ENCODE assay signal across 11 cellular contexts in the genomic region with DNA sequence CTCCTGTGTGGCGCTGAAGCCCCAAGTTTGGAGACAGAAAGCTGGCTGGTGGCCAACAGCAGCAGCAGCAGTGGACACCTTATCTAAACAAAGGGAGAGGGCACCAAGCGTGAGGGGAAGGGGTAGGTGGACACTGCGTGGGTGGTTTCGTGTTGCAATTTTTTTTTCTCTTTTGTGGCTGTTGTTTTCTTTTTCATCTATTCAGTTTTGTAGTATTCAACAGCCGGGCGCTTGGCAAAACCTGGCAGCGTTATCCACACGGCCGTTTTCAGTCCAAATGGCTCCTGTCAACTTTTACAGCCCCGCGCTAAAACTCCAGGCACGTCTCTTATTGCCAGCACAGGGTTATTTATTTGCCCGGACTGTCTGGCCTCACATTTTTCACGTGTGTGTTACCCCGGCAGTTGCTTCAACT.
A peak's percentile ranks its signal among the peaks of the same experiment; 100 is the strongest.
DNase-seq lines count a peak whose midpoint lies in the region; ATAC-seq, FAIRE-seq and TF ChIP-seq lines count a peak whose summit lies in the region.
"Had no signal": no experiment of that assay in that cellular context is flagged by ENCODE, and none has a peak within 500 bp of the region (broad histone marks: within the 10 kb centered on the region; RNA-seq: fewer than 3 reads in every experiment).

No MANE protein-coding gene starts in this region.

- H3K9me3 ChIP-seq in K562 (replicated peaks; ENCODE audit: control insufficient read depth, insufficient read depth, low read depth, low read length) (no peaks in the 10 kb centered on the region), uterus (no peaks in the 10 kb centered on the region)

- TF ChIP-seq RAD21 in K562 (CRISPR knock-in tag; conservative IDR thresholded peaks at IDR 0.05 in 1 of 2, IDR thresholded peaks at IDR 0.05 in 1 of 2), result no peak

- POLR2A ChIA-PET in K562 (lab: Yijun Ruan, JAX), result interaction anchor here (0.8 kb wide), 1 partner anchor 108 kb away, joined by 4 read pairs; no protein-coding TSS in a partner anchor

- H3K4me3 ChIP-seq in K562 (no peak overlapping the region), uterus (no peak overlapping the region)

- no peaks in the 10 kb centered on the region for H3K36me3 Mint-ChIP-seq in natural killer cell treated with Interleukin-12 subunit alpha and Interleukin-12 subunit beta and Interleukin-15 and Interleukin-18, amount 100 ng/mL, for 72 hours
- no peaks in the 10 kb centered on the region for H3K36me3 Mint-ChIP-seq in natural killer cell
- H3K36me3 Mint-ChIP-seq: stimulated activated memory B cell treated with anti-CD40 and anti-IgM and Interleukin-4, amounts not matched to agents 10 μg/mL and 1 μg/mL and 100 μg/mL, for 72 hours had no signal

- in situ Hi-C loops in K562 (cut with MboI), result no loop called here

- no TSS peak for BruUV-seq in K562 (replicated peaks; lab: Mats Ljungman, UMichigan)

- TF ChIP-seq CTCF in natural killer cell (IDR thresholded peaks at IDR 0.05), result no peak
- TF ChIP-seq CTCF in K562 (IDR thresholded peaks at IDR 0.05 in 2 of 3, conservative IDR thresholded peaks at IDR 0.05 in 1 of 3; ENCODE audit: insufficient read depth in 2 of 3, low read depth in 1 of 3, low read length in 3 of 3), result no peak
- TF ChIP-seq CTCF in uterus (IDR thresholded peaks at IDR 0.05), result no peak

- no peaks in the 10 kb centered on the region for H3K79me2 ChIP-seq in K562 (ENCODE audit: control insufficient read depth, insufficient read depth, low read length)

- H3K36me3 ChIP-seq in K562 (ENCODE audit: control insufficient read depth, insufficient read depth, low read length), result no peaks in the 10 kb centered on the region
- no peaks in the 10 kb centered on the region for H3K36me3 ChIP-seq in uterus

- H3K27me3 ChIP-seq in K562 (ENCODE audit: control insufficient read depth in 2 of 2, insufficient read depth in 2 of 2, low read length in 2 of 2) (peaks cover 0 to 16% of the 10 kb centered on the region in 2 experiments; a peak in 2 of 5 replicates), uterus (no peaks in the 10 kb centered on the region)

- H3K4me3 Mint-ChIP-seq in natural killer cell treated with Interleukin-12 subunit alpha and Interleukin-12 subunit beta and Interleukin-15 and Interleukin-18, amount 100 ng/mL, for 72 hours, result peak overlapping the region; percentile 48
- H3K4me3 Mint-ChIP-seq in natural killer cell, result no peak overlapping the region
- H3K4me3 Mint-ChIP-seq: stimulated activated memory B cell treated with anti-CD40 and anti-IgM and Interleukin-4, amounts not matched to agents 10 μg/mL and 1 μg/mL and 100 μg/mL, for 72 hours had no signal

- H3K4me1 ChIP-seq in K562 (replicated peaks in 1 of 2; ENCODE audit: control insufficient read depth in 2 of 2, insufficient read depth in 2 of 2, low read length in 2 of 2) (peaks cover 4 to 10% of the 10 kb centered on the region in 2 experiments; a peak in 3 of 5 replicates), uterus (no peaks in the 10 kb centered on the region)

- no peak for TF ChIP-seq EP300 in K562 (IDR thresholded peaks at IDR 0.05; ENCODE audit: low read length)

- H2AFZ ChIP-seq in K562 (ENCODE audit: low read depth, low read length), result no peak overlapping the region

- peaks cover 15 to 23% of the 10 kb centered on the region in 2 donors for H3K4me1 Mint-ChIP-seq in natural killer cell treated with Interleukin-12 subunit alpha and Interleukin-12 subunit beta and Interleukin-15 and Interleukin-18, amount 100 ng/mL, for 72 hours (ENCODE audit: low read depth in 2 of 2)
- H3K4me1 Mint-ChIP-seq in natural killer cell, result peaks cover 0 to 16% of the 10 kb centered on the region in 2 donors

- H3K27ac ChIP-seq in K562 (ENCODE audit: extremely low read depth, low read depth, low read length) (no peak overlapping the region), uterus (peak overlapping the region in 1 of 2 donors; percentile 68)

- TF ChIP-seq POLR2A in K562 (conservative IDR thresholded peaks at IDR 0.05), result no peak
- no peak for TF ChIP-seq POLR2A in uterus (IDR thresholded peaks at IDR 0.05)

- no peak for ATAC-seq in natural killer cell treated with Interleukin-12 subunit alpha and Interleukin-12 subunit beta and Interleukin-15 and Interleukin-18, amount 100 ng/mL, for 72 hours
- ATAC-seq in natural killer cell, result no peak
- peak; percentile 55; the same call in 2 of the 3 replicates for ATAC-seq in K562
- ATAC-seq in HG03571 (IDR thresholded peaks at IDR 0.05; ENCODE audit: unreplicated experiment), result no peak
- no peak for ATAC-seq in GM21367 (IDR thresholded peaks at IDR 0.05; ENCODE audit: unreplicated experiment)
- ATAC-seq: stimulated activated memory B cell treated with anti-CD40 and anti-IgM and Interleukin-4, amounts not matched to agents 10 μg/mL and 1 μg/mL and 100 μg/mL, for 72 hours had no signal

- H3K9me3 Mint-ChIP-seq in natural killer cell treated with Interleukin-12 subunit alpha and Interleukin-12 subunit beta and Interleukin-15 and Interleukin-18, amount 100 ng/mL, for 72 hours, result no peaks in the 10 kb centered on the region
- no peaks in the 10 kb centered on the region for H3K9me3 Mint-ChIP-seq in natural killer cell
- H3K9me3 Mint-ChIP-seq: stimulated activated memory B cell treated with anti-CD40 and anti-IgM and Interleukin-4, amounts not matched to agents 10 μg/mL and 1 μg/mL and 100 μg/mL, for 72 hours had no signal

- no peaks in the 10 kb centered on the region for H4K20me1 ChIP-seq in K562 (replicated peaks; ENCODE audit: control insufficient read depth, insufficient read depth, low read length)

- CTCF ChIA-PET in K562 (lab: Yijun Ruan, JAX; ENCODE audit: low intra/inter-chr PET ratio), result interaction anchor here (0.6 kb wide), 1 partner anchor 66 kb away, joined by 3 read pairs; no protein-coding TSS in a partner anchor

- peak overlapping the region; percentile 32; the same call in 1 of the 2 replicates for H3K4me2 ChIP-seq in K562 (ENCODE audit: insufficient read depth, low read length)

- peaks cover 6 to 23% of the 10 kb centered on the region in 2 donors for H3K27me3 Mint-ChIP-seq in natural killer cell treated with Interleukin-12 subunit alpha and Interleukin-12 subunit beta and Interleukin-15 and Interleukin-18, amount 100 ng/mL, for 72 hours
- H3K27me3 Mint-ChIP-seq in natural killer cell (ENCODE audit: low read depth in 2 of 2), result peaks cover 9 to 36% of the 10 kb centered on the region in 2 donors
- H3K27me3 Mint-ChIP-seq: stimulated activated memory B cell treated with anti-CD40 and anti-IgM and Interleukin-4, amounts not matched to agents 10 μg/mL and 1 μg/mL and 100 μg/mL, for 72 hours had no signal

- peak overlapping the region in 1 of 2 experiments; percentile 45; a peak in 1 of 4 replicates for H3K9ac ChIP-seq in K562 (ENCODE audit: insufficient read depth in 1 of 2, low read depth in 2 of 2, low read length in 2 of 2)

- no peaks in the 10 kb centered on the region for H3K9me1 ChIP-seq in K562 (ENCODE audit: control insufficient read depth, insufficient read depth, low read length)

- H3K27ac Mint-ChIP-seq in natural killer cell treated with Interleukin-12 subunit alpha and Interleukin-12 subunit beta and Interleukin-15 and Interleukin-18, amount 100 ng/mL, for 72 hours, result peak overlapping the region in 1 of 2 donors; percentile 27
- H3K27ac Mint-ChIP-seq in natural killer cell, result peak overlapping the region in 1 of 2 donors; percentile 42
- H3K27ac Mint-ChIP-seq: stimulated activated memory B cell treated with anti-CD40 and anti-IgM and Interleukin-4, amounts not matched to agents 10 μg/mL and 1 μg/mL and 100 μg/mL, for 72 hours had no signal

- intact Hi-C loops in natural killer cell (cut with micrococcal nuclease) (no loop called here), K562 (cut with micrococcal nuclease) (no loop called here), uterus (cut with DNase I; ENCODE audit: low total_unique reads) (no loop called here)

- WGBS in K562 (ENCODE audit: insufficient coverage, low coverage, missing lambda C conversion rate), result 11% methylated on average over 8 of the region's 15 CpGs

- DNase-seq in natural killer cell treated with Interleukin-12 subunit alpha and Interleukin-12 subunit beta and Interleukin-15 and Interleukin-18, amount 100 ng/mL, for 72 hours (ENCODE audit: low spot score), result no peak
- no peak for DNase-seq in natural killer cell
- DNase-seq in K562 (ENCODE audit: extremely low read depth in 1 of 4, low spot score in 3 of 4), result peak; percentile 31 to 38 (median 37)
- DNase-seq in medulla oblongata (ENCODE audit: extremely low spot score), result peak; percentile 13
- DNase-seq in uterus, result peak; percentile 51 to 68
- no peak for DNase-seq in SHP77 treated with DMSO at 0.1 percent for 48 hours (lab: John Stamatoyannopoulos, UW)
- DNase-seq: activated CD4-positive, alpha-beta T cell treated with anti-CD3 and anti-CD28 coated beads for 4 hours; SIG-M5 had no signal

- no peak for FAIRE-seq in K562 (lab: Jason Lieb, UNC)

TF ChIP-seq in K562, 482 proteins besides CTCF, POLR2A, EP300 and RAD21:
- TF ChIP-seq ZNF324 (CRISPR knock-in tag; IDR thresholded peaks at IDR 0.05) (no peak), EGR1 (conservative IDR thresholded peaks at IDR 0.05) (peak; percentile 87), HDAC2 (IDR thresholded peaks at IDR 0.05) (no peak), NFIC (IDR thresholded peaks at IDR 0.05) (peak; percentile 93)
- TF ChIP-seq, protein P1, sequence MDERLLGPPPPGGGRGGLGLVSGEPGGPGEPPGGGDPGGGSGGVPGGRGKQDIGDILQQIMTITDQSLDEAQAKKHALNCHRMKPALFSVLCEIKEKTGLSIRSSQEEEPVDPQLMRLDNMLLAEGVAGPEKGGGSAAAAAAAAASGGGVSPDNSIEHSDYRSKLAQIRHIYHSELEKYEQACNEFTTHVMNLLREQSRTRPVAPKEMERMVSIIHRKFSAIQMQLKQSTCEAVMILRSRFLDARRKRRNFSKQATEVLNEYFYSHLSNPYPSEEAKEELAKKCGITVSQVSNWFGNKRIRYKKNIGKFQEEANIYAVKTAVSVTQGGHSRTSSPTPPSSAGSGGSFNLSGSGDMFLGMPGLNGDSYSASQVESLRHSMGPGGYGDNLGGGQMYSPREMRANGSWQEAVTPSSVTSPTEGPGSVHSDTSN (CRISPR knock-in tag; IDR thresholded peaks at IDR 0.05; ENCODE audit: low read depth), result no peak
- TF ChIP-seq, protein P1 (tag; conservative IDR thresholded peaks at IDR 0.05; ENCODE audit: low read depth), result no peak

Comparison
In these comparisons a context has a peak if more than half of its experiments do, and no peak if none do; other contexts are left out.
1. DNase-seq: peak in K562 (4 of 4), medulla oblongata (single experiment) and uterus (2 of 2); none in natural killer cell treated with Interleukin-12 subunit alpha and Interleukin-12 subunit beta and Interleukin-15 and Interleukin-18, amount 100 ng/mL, for 72 hours (single experiment), natural killer cell (single experiment) and SHP77 treated with DMSO at 0.1 percent for 48 hours (single experiment).